ENCODE assay signal across 2 cellular contexts in genomic region chr16:70701036-70701435, GRCh38.
TF ChIP-seq lines count a peak whose summit lies in the region.

No MANE protein-coding gene starts in this region.

TF ChIP-seq in WTC11, 78 proteins besides CTCF, POLR2A, EP300 and RAD21 (continued from another document):
- TF ChIP-seq GRHL2 (CRISPR knock-in tag; IDR thresholded peaks at IDR 0.05; ENCODE audit: insufficient replicate concordance, severe bottlenecking) (no peak), PRDM15 (CRISPR knock-in tag; IDR thresholded peaks at IDR 0.05) (no peak), MAX (CRISPR knock-in tag; IDR thresholded peaks at IDR 0.05) (no peak), KAT7 (CRISPR knock-in tag; IDR thresholded peaks at IDR 0.05; ENCODE audit: borderline replicate concordance) (no peak), ZMAT4 (CRISPR knock-in tag; IDR thresholded peaks at IDR 0.05) (no peak), HMGXB4 (CRISPR knock-in tag; IDR thresholded peaks at IDR 0.05) (no peak), SP1 (CRISPR knock-in tag; conservative IDR thresholded peaks at IDR 0.05) (no peak)
TF ChIP-seq in WTC11: peak in this region for 0.

TF ChIP-seq in SK-N-SH, 30 proteins besides CTCF, POLR2A, EP300 and RAD21 (continued from another document):
- TF ChIP-seq TAF1 (IDR thresholded peaks at IDR 0.05; ENCODE audit: borderline replicate concordance, low read depth, low read length) (no peak), IRF3 (IDR thresholded peaks at IDR 0.05; ENCODE audit: low read depth, low read length) (no peak), TEAD4 (IDR thresholded peaks at IDR 0.05; ENCODE audit: borderline replicate concordance, insufficient read depth) (no peak), FOXJ3 (CRISPR knock-in tag; IDR thresholded peaks at IDR 0.05) (no peak), GABPA (IDR thresholded peaks at IDR 0.05; ENCODE audit: low read depth) (no peak), NFIC (IDR thresholded peaks at IDR 0.05; ENCODE audit: borderline replicate concordance) (no peak), RFX5 (IDR thresholded peaks at IDR 0.05; ENCODE audit: low read length) (no peak)
